ENCODE assay signal across 12 cellular contexts in genomic region chr12:106586803-106587684, GRCh38. TPM values are rescaled to one million over a fixed set of nuclear protein-coding genes. Genes with fewer than 3 reads are reported as not detected.
DNase-seq lines count a peak whose midpoint lies in the region; ATAC-seq and TF ChIP-seq lines count a peak whose summit lies in the region.
"Had no signal": no experiment of that assay in that cellular context is flagged by ENCODE, and none has a peak within 500 bp of the region (broad histone marks: within the 10 kb centered on the region; RNA-seq: fewer than 3 reads in every experiment).

No MANE protein-coding gene starts in this region.

- H3K27me3 Mint-ChIP-seq in stimulated activated naive B cell treated with anti-CD40 and anti-IgM and Interleukin-4, amounts not matched to agents 10 μg/mL and 1 μg/mL and 100 μg/mL, for 72 hours, result peaks cover 75 to 92% of the 10 kb centered on the region in 2 donors

- WGBS in esophagus squamous epithelium, 2 donors, result 0 to 3% methylated on average over 10 to 15 of the region's 62 CpGs

- H3K27me3 ChIP-seq in esophagus squamous epithelium, result peaks cover 17 to 100% (median 34%) of the 10 kb centered on the region in 4 donors

- H3K36me3 ChIP-seq in esophagus squamous epithelium, result no peaks in the 10 kb centered on the region
- H3K36me3 ChIP-seq: neutrophil had no signal

- no peaks in the 10 kb centered on the region for H3K9me3 ChIP-seq in esophagus squamous epithelium
- H3K9me3 ChIP-seq: neutrophil had no signal

- peak overlapping the region; percentile 69 for H3K27ac Mint-ChIP-seq in stimulated activated naive B cell treated with anti-CD40 and anti-IgM and Interleukin-4, amounts not matched to agents 10 μg/mL and 1 μg/mL and 100 μg/mL, for 72 hours

- H3K9me3 Mint-ChIP-seq in stimulated activated naive B cell treated with anti-CD40 and anti-IgM and Interleukin-4, amounts not matched to agents 10 μg/mL and 1 μg/mL and 100 μg/mL, for 72 hours, result no peaks in the 10 kb centered on the region

- no peak for TF ChIP-seq POLR2A in esophagus squamous epithelium (IDR thresholded peaks at IDR 0.05)

- no peaks in the 10 kb centered on the region for H3K36me3 Mint-ChIP-seq in stimulated activated naive B cell treated with anti-CD40 and anti-IgM and Interleukin-4, amounts not matched to agents 10 μg/mL and 1 μg/mL and 100 μg/mL, for 72 hours

- no peak for TF ChIP-seq CTCF in GM13976 (IDR thresholded peaks at IDR 0.05; ENCODE audit: borderline replicate concordance, control extremely low read depth, extremely low read depth, insufficient read depth, missing control alignments)
- TF ChIP-seq CTCF in esophagus squamous epithelium (IDR thresholded peaks at IDR 0.05), result no peak

- peak overlapping the region in 1 of 4 donors; percentile 16 for H3K4me3 ChIP-seq in esophagus squamous epithelium

- intact Hi-C loops in esophagus squamous epithelium (cut with DNase I), result no loop called here

- H3K4me1 Mint-ChIP-seq in stimulated activated naive B cell treated with anti-CD40 and anti-IgM and Interleukin-4, amounts not matched to agents 10 μg/mL and 1 μg/mL and 100 μg/mL, for 72 hours, result peaks cover 13 to 28% of the 10 kb centered on the region in 2 donors

- H3K4me3 Mint-ChIP-seq in stimulated activated naive B cell treated with anti-CD40 and anti-IgM and Interleukin-4, amounts not matched to agents 10 μg/mL and 1 μg/mL and 100 μg/mL, for 72 hours, result peak overlapping the region; percentile 14 to 29

- H3K4me1 ChIP-seq in esophagus squamous epithelium, result peaks cover 24 to 55% (median 35%) of the 10 kb centered on the region in 3 donors

- no peak for ATAC-seq in stimulated activated naive B cell treated with anti-CD40 and anti-IgM and Interleukin-4, amounts not matched to agents 10 μg/mL and 1 μg/mL and 100 μg/mL, for 72 hours (replicated peaks)

- peak; percentile 5 for DNase-seq in activated CD4-positive, alpha-beta T cell treated with anti-CD3 and anti-CD28 coated beads for 48 hours
- no peak for DNase-seq in activated CD4-positive, alpha-beta T cell treated with anti-CD3 and anti-CD28 coated beads for 4 hours
- DNase-seq in anterior cingulate cortex (lab: John Stamatoyannopoulos, UW) (peak in 31 of 58 donors; percentile 14 to 73 (median 51)), islet precursor cell (peak; percentile 82), GM13976 (ENCODE audit: low spot score) (no peak), putamen (ENCODE audit: low spot score) (no peak), esophagus squamous epithelium (lab: John Stamatoyannopoulos, UW) (no peak)
- no peak for DNase-seq in stimulated activated naive B cell treated with anti-CD40 and anti-IgM and Interleukin-4, amounts not matched to agents 10 μg/mL and 1 μg/mL and 100 μg/mL, for 72 hours
- DNase-seq: NCI-H446 treated with DMSO at 0.1 percent for 48 hours had no signal

- H3K27ac ChIP-seq in esophagus squamous epithelium, result no peak overlapping the region
- H3K27ac ChIP-seq: neutrophil had no signal

- in situ Hi-C loops in GM13976 (cut with MboI; ENCODE audit: low sequenced_read_pairs, unreplicated experiment), result no loop called here

RNA-seq across cellular contexts. Expression of gene RFX4, which starts 4.2 kb away (rescaled TPM):
- not detected for total RNA-seq in esophagus squamous epithelium
- total RNA-seq: bronchial epithelial cell, ureter had no signal

Comparison
In these comparisons a context has a peak if more than half of its experiments do, and no peak if none do; other contexts are left out.
1. DNase-seq: peak in activated CD4-positive, alpha-beta T cell treated with anti-CD3 and anti-CD28 coated beads for 48 hours (single experiment), anterior cingulate cortex (31 of 58) and islet precursor cell (single experiment); none in activated CD4-positive, alpha-beta T cell treated with anti-CD3 and anti-CD28 coated beads for 4 hours (0 of 2), stimulated activated naive B cell treated with anti-CD40 and anti-IgM and Interleukin-4, amounts not matched to agents 10 μg/mL and 1 μg/mL and 100 μg/mL, for 72 hours (single experiment), GM13976 (single experiment), putamen (single experiment) and esophagus squamous epithelium (single experiment).